22 cellular contexts compared by ENCODE assay signal in genomic region chr4:82896755-82897154, GRCh38. TPM values are rescaled to one million over a fixed set of nuclear protein-coding genes. Genes with fewer than 3 reads are reported as not detected.
DNase-seq lines count a peak whose midpoint lies in the region; ATAC-seq and TF ChIP-seq lines count a peak whose summit lies in the region.
"Had no signal": no experiment of that assay in that cellular context is flagged by ENCODE, and none has a peak within 500 bp of the region (broad histone marks: within the 10 kb centered on the region; RNA-seq: fewer than 3 reads in every experiment).

No MANE protein-coding gene starts in this region.

- no peak overlapping the region for H3K9ac ChIP-seq in BLaER1

- no peak for DNase-seq in CD8-positive, alpha-beta memory T cell
- DNase-seq in activated B cell treated with CpG ODN at 0.5 μM for 24 hours, result no peak
- no peak for DNase-seq in naive thymus-derived CD8-positive, alpha-beta T cell
- DNase-seq in NCI-H1048 (lab: John Stamatoyannopoulos, UW), result no peak
- DNase-seq in NCI-H1694 treated with DMSO at 0.1 percent for 48 hours (lab: John Stamatoyannopoulos, UW), result no peak
- no peak for DNase-seq in GM19238 (ENCODE audit: insufficient read length, low spot score)
- DNase-seq: activated CD8-positive, alpha-beta memory T cell treated with anti-CD3 and anti-CD28 coated beads, Interleukin-2, amount 50 U/mL, for 48 hours; activated naive CD4-positive, alpha-beta T cell treated with anti-CD3 and anti-CD28 coated beads, Interleukin-2, amount 10 ng/mL, durations not matched to agents 7 days and 5 days; GDM1; HCEC 1CT; KBM-7; mucosa of descending colon; NCI-H1092; NCI-H2081; NCI-H510A; SHP77; sigmoid colon; stimulated activated naive CD8-positive, alpha-beta T cell treated with anti-CD3 and anti-CD28 coated beads, Interleukin-15, Interleukin-2, amounts not matched to agents 100 U/mL and 50 U/mL, for 24 hours had no signal

- CTCF ChIA-PET in CD8-positive, alpha-beta memory T cell (lab: Charles Lee), result interaction anchor here (1.4 kb wide), 1 partner anchor 44 kb away, joined by 6 read pairs; no protein-coding TSS in a partner anchor
- CTCF ChIA-PET in activated B cell treated with CpG ODN at 0.5 μM for 24 hours (lab: Charles Lee), result interaction anchor here (1.4 kb wide), 1 partner anchor 434 kb away, joined by 3 read pairs; no protein-coding TSS in a partner anchor

- H3K9me3 Mint-ChIP-seq in CD8-positive, alpha-beta memory T cell, result no peaks in the 10 kb centered on the region
- no peaks in the 10 kb centered on the region for H3K9me3 Mint-ChIP-seq in activated B cell treated with CpG ODN at 0.5 μM for 24 hours
- H3K9me3 Mint-ChIP-seq in naive thymus-derived CD8-positive, alpha-beta T cell, result no peaks in the 10 kb centered on the region
- H3K9me3 Mint-ChIP-seq: activated naive CD4-positive, alpha-beta T cell treated with anti-CD3 and anti-CD28 coated beads, Interleukin-2, amount 10 ng/mL, durations not matched to agents 7 days and 5 days had no signal

- no peak overlapping the region for H3K4me3 Mint-ChIP-seq in CD8-positive, alpha-beta memory T cell
- no peak overlapping the region for H3K4me3 Mint-ChIP-seq in activated B cell treated with CpG ODN at 0.5 μM for 24 hours
- H3K4me3 Mint-ChIP-seq in naive thymus-derived CD8-positive, alpha-beta T cell, result peak overlapping the region in 1 of 10 donors; percentile 2
- H3K4me3 Mint-ChIP-seq: activated naive CD4-positive, alpha-beta T cell treated with anti-CD3 and anti-CD28 coated beads, Interleukin-2, amount 10 ng/mL, durations not matched to agents 7 days and 5 days had no signal

- peaks cover 47% of the 10 kb centered on the region for H4K20me1 ChIP-seq in BLaER1

- no peak overlapping the region for H3K4me3 ChIP-seq in BLaER1
- no peak overlapping the region for H3K4me3 ChIP-seq in CD8-positive, alpha-beta memory T cell (ENCODE audit: low read length)
- H3K4me3 ChIP-seq: gastroesophageal sphincter, mucosa of descending colon, sigmoid colon had no signal

- no peaks in the 10 kb centered on the region for H3K27me3 ChIP-seq in BLaER1
- H3K27me3 ChIP-seq in CD8-positive, alpha-beta memory T cell (ENCODE audit: insufficient read depth, low read length, poor library complexity, severe bottlenecking), result no peaks in the 10 kb centered on the region
- H3K27me3 ChIP-seq: breast epithelium, gastroesophageal sphincter, sigmoid colon had no signal

- H3K9me3 ChIP-seq in BLaER1, result no peaks in the 10 kb centered on the region
- H3K9me3 ChIP-seq in CD8-positive, alpha-beta memory T cell (ENCODE audit: low read length), result no peaks in the 10 kb centered on the region
- H3K9me3 ChIP-seq: breast epithelium, gastroesophageal sphincter, mucosa of descending colon, sigmoid colon had no signal

- peak overlapping the region in 5 of 8 donors; percentile 4 to 58 (median 40) for H3K27ac Mint-ChIP-seq in CD8-positive, alpha-beta memory T cell
- H3K27ac Mint-ChIP-seq in activated B cell treated with CpG ODN at 0.5 μM for 24 hours, result peak overlapping the region; percentile 6
- peak overlapping the region in 8 of 10 donors; percentile 10 to 81 (median 46) for H3K27ac Mint-ChIP-seq in naive thymus-derived CD8-positive, alpha-beta T cell
- H3K27ac Mint-ChIP-seq: activated naive CD4-positive, alpha-beta T cell treated with anti-CD3 and anti-CD28 coated beads, Interleukin-2, amount 10 ng/mL, durations not matched to agents 7 days and 5 days had no signal

- no peaks in the 10 kb centered on the region for H3K27me3 Mint-ChIP-seq in CD8-positive, alpha-beta memory T cell
- no peaks in the 10 kb centered on the region for H3K27me3 Mint-ChIP-seq in activated B cell treated with CpG ODN at 0.5 μM for 24 hours
- no peaks in the 10 kb centered on the region for H3K27me3 Mint-ChIP-seq in naive thymus-derived CD8-positive, alpha-beta T cell
- H3K27me3 Mint-ChIP-seq: activated naive CD4-positive, alpha-beta T cell treated with anti-CD3 and anti-CD28 coated beads, Interleukin-2, amount 10 ng/mL, durations not matched to agents 7 days and 5 days had no signal

- H3K4me1 ChIP-seq in BLaER1, result peaks cover 45% of the 10 kb centered on the region
- H3K4me1 ChIP-seq in CD8-positive, alpha-beta memory T cell (ENCODE audit: insufficient read depth, low read length), result peaks cover 35% of the 10 kb centered on the region

- peaks cover 43% of the 10 kb centered on the region for H3K36me3 ChIP-seq in BLaER1
- H3K36me3 ChIP-seq in CD8-positive, alpha-beta memory T cell (ENCODE audit: insufficient read depth, low read length), result peaks cover 6% of the 10 kb centered on the region
- H3K36me3 ChIP-seq: breast epithelium had no signal

- H3K27ac ChIP-seq in BLaER1, result no peak overlapping the region
- H3K27ac ChIP-seq in CD8-positive, alpha-beta memory T cell (ENCODE audit: low read depth, low read length), result no peak overlapping the region
- H3K27ac ChIP-seq: breast epithelium, gastroesophageal sphincter, sigmoid colon had no signal

- no peak for ATAC-seq in activated B cell treated with CpG ODN at 0.5 μM for 24 hours (ENCODE audit: low read depth)
- no peak for ATAC-seq in naive thymus-derived CD8-positive, alpha-beta T cell
- ATAC-seq: activated CD4-positive, CD25-positive, alpha-beta regulatory T cell treated with anti-CD3 and anti-CD28 coated beads, Interleukin-2, amount 50 U/mL, for 24 hours; gastroesophageal sphincter; mucosa of descending colon; stimulated activated naive CD8-positive, alpha-beta T cell treated with anti-CD3 and anti-CD28 coated beads, Interleukin-15, Interleukin-2, amounts not matched to agents 100 U/mL and 50 U/mL, for 24 hours had no signal

- no peak for TF ChIP-seq CTCF in activated B cell treated with CpG ODN at 0.5 μM for 24 hours (IDR thresholded peaks at IDR 0.05)

- H3K4me2 ChIP-seq in BLaER1, result peak overlapping the region; percentile 93

- intact Hi-C loops in activated B cell treated with CpG ODN at 0.5 μM for 24 hours (cut with micrococcal nuclease), result loop anchor here (10.0 kb wide), 1 partner anchor 612 kb away; no protein-coding TSS in a partner anchor

- POLR2A ChIA-PET in CD8-positive, alpha-beta memory T cell (lab: Charles Lee), result no interaction called here
- POLR2A ChIA-PET in activated B cell treated with CpG ODN at 0.5 μM for 24 hours (lab: Charles Lee), result interaction anchor here (0.6 kb wide), 1 partner anchor 137 kb away, joined by 3 read pairs; no protein-coding TSS in a partner anchor
- POLR2A ChIA-PET in naive thymus-derived CD8-positive, alpha-beta T cell (lab: Charles Lee), result interaction anchor here (1.0 kb wide), 1 partner anchor 174 kb away, joined by 4 read pairs; no protein-coding TSS in a partner anchor

- peaks cover 12 to 45% (median 14%) of the 10 kb centered on the region in 3 donors for H3K36me3 Mint-ChIP-seq in CD8-positive, alpha-beta memory T cell
- H3K36me3 Mint-ChIP-seq in activated B cell treated with CpG ODN at 0.5 μM for 24 hours (ENCODE audit: low read depth), result peaks cover 40% of the 10 kb centered on the region
- peaks cover 5 to 38% (median 14%) of the 10 kb centered on the region in 3 donors for H3K36me3 Mint-ChIP-seq in naive thymus-derived CD8-positive, alpha-beta T cell

- peaks cover 12 to 30% (median 24%) of the 10 kb centered on the region in 3 donors for H3K4me1 Mint-ChIP-seq in CD8-positive, alpha-beta memory T cell
- peaks cover 15% of the 10 kb centered on the region for H3K4me1 Mint-ChIP-seq in activated B cell treated with CpG ODN at 0.5 μM for 24 hours
- H3K4me1 Mint-ChIP-seq in naive thymus-derived CD8-positive, alpha-beta T cell, result peaks cover 12 to 35% (median 13%) of the 10 kb centered on the region in 4 donors

RNA-seq across cellular contexts. Expression of gene THAP9, which starts 3.8 kb away (rescaled TPM):
- total RNA-seq in CD8-positive, alpha-beta memory T cell, result 1 to 10 TPM; 1.6 to 2.3 TPM
- polyA plus RNA-seq in CD8-positive, alpha-beta memory T cell, result 2.0 TPM
- total RNA-seq in activated B cell treated with CpG ODN at 0.5 μM for 24 hours, result 2.1 and 3.1 TPM in 2 replicates
- 1 to 10 TPM; 4.1 to 6.0 TPM for total RNA-seq in naive thymus-derived CD8-positive, alpha-beta T cell
- 1 to 10 TPM; 1.6 to 2.9 (median 1.7) TPM for polyA plus RNA-seq in naive thymus-derived CD8-positive, alpha-beta T cell

RNA-seq across cellular contexts. Expression of gene SEC31A, which starts 5.8 kb away (rescaled TPM):
- total RNA-seq in CD8-positive, alpha-beta memory T cell, result 100 to 1,000 TPM in 1 of 2 experiments, 10 to 100 TPM in 1; 87.3 to 100 TPM
- polyA plus RNA-seq in CD8-positive, alpha-beta memory T cell, result 129 TPM
- total RNA-seq in activated B cell treated with CpG ODN at 0.5 μM for 24 hours, result 154 and 172 TPM in 2 replicates
- 100 to 1,000 TPM; 130 to 145 TPM for total RNA-seq in naive thymus-derived CD8-positive, alpha-beta T cell
- 100 to 1,000 TPM; 101 to 131 (median 112) TPM for polyA plus RNA-seq in naive thymus-derived CD8-positive, alpha-beta T cell
